ENCODE assay signal across 8 cellular contexts in genomic region chr4:38753021-38753806, GRCh38. TPM values are rescaled to one million over a fixed set of nuclear protein-coding genes. Genes with fewer than 3 reads are reported as not detected.
DNase-seq lines count a peak whose midpoint lies in the region; ATAC-seq, FAIRE-seq and TF ChIP-seq lines count a peak whose summit lies in the region.

No MANE protein-coding gene starts in this region.

- H3K4me1 ChIP-seq in Peyer's patch (no peaks in the 10 kb centered on the region), osteoblast (ENCODE audit: insufficient read depth, low read length) (peaks cover 18% of the 10 kb centered on the region)

- H3K79me2 ChIP-seq in osteoblast (ENCODE audit: insufficient read depth, low read length), result no peaks in the 10 kb centered on the region

- H3K27ac Mint-ChIP-seq in stimulated activated effector memory CD8-positive, alpha-beta T cell treated with anti-CD3 and anti-CD28 coated beads, Interleukin-12 subunit alpha, Interleukin-12 subunit beta, amount 100 ng/mL, for 72 hours, result no peak overlapping the region

- H3K27ac ChIP-seq in Peyer's patch (peak overlapping the region in 3 of 4 donors; percentile 32 to 70 (median 64)), osteoblast (ENCODE audit: low read depth, low read length) (peak overlapping the region; percentile 72)

- H3K4me2 ChIP-seq in osteoblast (ENCODE audit: insufficient read depth, low read length), result peak overlapping the region; percentile 74

- peak; percentile 76 for FAIRE-seq in G401.6 (lab: Jason Lieb, UNC)

- DNase-seq in Peyer's patch, result peak in 2 of 3 donors; percentile 26 to 67
- peak; percentile 97 for DNase-seq in fibroblast of villous mesenchyme (ENCODE audit: low read depth)
- DNase-seq in osteoblast (ENCODE audit: insufficient read length, low spot score, missing footprints), result peak; percentile 88
- DNase-seq in pons (ENCODE audit: low spot score), result no peak
- no peak for DNase-seq in stimulated activated effector memory CD8-positive, alpha-beta T cell treated with anti-CD3 and anti-CD28 coated beads, Interleukin-12 subunit alpha, Interleukin-12 subunit beta, amount 100 ng/mL, for 72 hours (ENCODE audit: low spot score in 2 of 2)
- no peak for DNase-seq in superior temporal gyrus (ENCODE audit: extremely low spot score)
- DNase-seq in DMS79 (lab: John Stamatoyannopoulos, UW), result no peak

- H3K36me3 ChIP-seq in Peyer's patch (no peaks in the 10 kb centered on the region), osteoblast (ENCODE audit: insufficient read depth, low read length) (no peaks in the 10 kb centered on the region)

- H4K20me1 ChIP-seq in osteoblast (ENCODE audit: insufficient read depth, low read length), result no peaks in the 10 kb centered on the region

- H3K4me3 Mint-ChIP-seq in stimulated activated effector memory CD8-positive, alpha-beta T cell treated with anti-CD3 and anti-CD28 coated beads, Interleukin-12 subunit alpha, Interleukin-12 subunit beta, amount 100 ng/mL, for 72 hours, result no peak overlapping the region

- H3K9me3 ChIP-seq in Peyer's patch, result no peaks in the 10 kb centered on the region
- no peaks in the 10 kb centered on the region for H3K9me3 ChIP-seq in osteoblast (ENCODE audit: low read depth, low read length)

- peak overlapping the region; percentile 83 for H2AFZ ChIP-seq in osteoblast (ENCODE audit: low read length)

- ATAC-seq in stimulated activated effector memory CD8-positive, alpha-beta T cell treated with anti-CD3 and anti-CD28 coated beads, Interleukin-12 subunit alpha, Interleukin-12 subunit beta, amount 100 ng/mL, for 72 hours, result no peak

- H3K9me3 Mint-ChIP-seq in stimulated activated effector memory CD8-positive, alpha-beta T cell treated with anti-CD3 and anti-CD28 coated beads, Interleukin-12 subunit alpha, Interleukin-12 subunit beta, amount 100 ng/mL, for 72 hours, result peaks cover 3% of the 10 kb centered on the region

- peaks cover 12% of the 10 kb centered on the region for H3K4me1 Mint-ChIP-seq in stimulated activated effector memory CD8-positive, alpha-beta T cell treated with anti-CD3 and anti-CD28 coated beads, Interleukin-12 subunit alpha, Interleukin-12 subunit beta, amount 100 ng/mL, for 72 hours

- H3K27me3 ChIP-seq in Peyer's patch (no peaks in the 10 kb centered on the region), osteoblast (ENCODE audit: insufficient read depth, low read length) (no peaks in the 10 kb centered on the region)

- H3K4me3 ChIP-seq in Peyer's patch, result no peak overlapping the region
- no peak overlapping the region for H3K4me3 ChIP-seq in fibroblast of villous mesenchyme (ENCODE audit: low read depth, low read length)
- H3K4me3 ChIP-seq in osteoblast (ENCODE audit: insufficient read depth, low read length), result peak overlapping the region; percentile 55

- TF ChIP-seq POLR2A in Peyer's patch (IDR thresholded peaks at IDR 0.05), result no peak

- no peaks in the 10 kb centered on the region for H3K36me3 Mint-ChIP-seq in stimulated activated effector memory CD8-positive, alpha-beta T cell treated with anti-CD3 and anti-CD28 coated beads, Interleukin-12 subunit alpha, Interleukin-12 subunit beta, amount 100 ng/mL, for 72 hours

- no peak for TF ChIP-seq CTCF in Peyer's patch (IDR thresholded peaks at IDR 0.05)
- TF ChIP-seq CTCF in fibroblast of villous mesenchyme (IDR thresholded peaks at IDR 0.05; ENCODE audit: insufficient read depth, low read depth, low read length), result no peak
- no peak for TF ChIP-seq CTCF in osteoblast (IDR thresholded peaks at IDR 0.05; ENCODE audit: extremely low read depth, low read depth, low read length)

RNA-seq across cellular contexts. Expression of gene TLR10, which starts 29.6 kb away (rescaled TPM):
- total RNA-seq in Peyer's patch (10 to 100 TPM in 1 of 4 donors, 1 to 10 TPM in 1, not detected in 2; 2.0 to 37.1 TPM), fibroblast of villous mesenchyme (not detected in 2 replicates), osteoblast (under 0.01 TPM in 1 of 2 replicates, not detected in the other)

RNA-seq across cellular contexts. Expression of gene TLR1, which starts 51.4 kb away (rescaled TPM):
- 10 to 100 TPM in 2 of 4 donors, 1 to 10 TPM in 2; 2.3 to 33.8 (median 8.5) TPM for total RNA-seq in Peyer's patch
- total RNA-seq in fibroblast of villous mesenchyme, result 0.32 and 0.86 TPM in 2 replicates
- 2.4 and 3.3 TPM in 2 replicates for total RNA-seq in osteoblast

Comparison
In these comparisons a context has a peak if more than half of its experiments do, and no peak if none do; other contexts are left out.
1. DNase-seq: peak in Peyer's patch (2 of 3), fibroblast of villous mesenchyme (single experiment) and osteoblast (single experiment); none in pons (single experiment), stimulated activated effector memory CD8-positive, alpha-beta T cell treated with anti-CD3 and anti-CD28 coated beads, Interleukin-12 subunit alpha, Interleukin-12 subunit beta, amount 100 ng/mL, for 72 hours (0 of 2), superior temporal gyrus (single experiment) and DMS79 (single experiment).